1 cellular context compared by ENCODE assay signal in the genomic region with DNA sequence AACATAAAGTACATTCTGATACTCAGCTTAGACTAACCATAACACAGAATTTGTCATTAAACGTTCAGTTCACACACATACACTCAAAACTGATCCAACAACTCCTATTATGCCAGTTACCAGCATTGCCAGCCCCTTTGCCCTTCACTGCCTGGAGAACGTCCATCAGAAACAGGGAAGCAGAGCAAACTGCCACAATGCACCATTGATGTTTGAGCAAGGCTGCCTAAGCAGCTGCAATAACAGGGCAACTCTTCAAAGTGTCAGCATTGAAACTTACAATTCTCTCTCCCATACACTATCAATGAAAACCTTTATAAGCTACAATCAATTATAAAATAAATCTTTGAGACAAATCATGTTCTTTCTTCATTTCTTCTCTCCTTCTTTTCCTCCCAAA.
TF ChIP-seq lines count a peak whose summit lies in the region.

No MANE protein-coding gene starts in this region.

TF ChIP-seq in IMR-90, 13 proteins besides CTCF, POLR2A, EP300 and RAD21 (continued from another document):
- TF ChIP-seq FOS (IDR thresholded peaks at IDR 0.05; ENCODE audit: low read depth, low read length) (no peak), MAFK (IDR thresholded peaks at IDR 0.05; ENCODE audit: low read depth, low read length) (no peak)
